ENCODE assay signal across 22 cellular contexts in the genomic region with DNA sequence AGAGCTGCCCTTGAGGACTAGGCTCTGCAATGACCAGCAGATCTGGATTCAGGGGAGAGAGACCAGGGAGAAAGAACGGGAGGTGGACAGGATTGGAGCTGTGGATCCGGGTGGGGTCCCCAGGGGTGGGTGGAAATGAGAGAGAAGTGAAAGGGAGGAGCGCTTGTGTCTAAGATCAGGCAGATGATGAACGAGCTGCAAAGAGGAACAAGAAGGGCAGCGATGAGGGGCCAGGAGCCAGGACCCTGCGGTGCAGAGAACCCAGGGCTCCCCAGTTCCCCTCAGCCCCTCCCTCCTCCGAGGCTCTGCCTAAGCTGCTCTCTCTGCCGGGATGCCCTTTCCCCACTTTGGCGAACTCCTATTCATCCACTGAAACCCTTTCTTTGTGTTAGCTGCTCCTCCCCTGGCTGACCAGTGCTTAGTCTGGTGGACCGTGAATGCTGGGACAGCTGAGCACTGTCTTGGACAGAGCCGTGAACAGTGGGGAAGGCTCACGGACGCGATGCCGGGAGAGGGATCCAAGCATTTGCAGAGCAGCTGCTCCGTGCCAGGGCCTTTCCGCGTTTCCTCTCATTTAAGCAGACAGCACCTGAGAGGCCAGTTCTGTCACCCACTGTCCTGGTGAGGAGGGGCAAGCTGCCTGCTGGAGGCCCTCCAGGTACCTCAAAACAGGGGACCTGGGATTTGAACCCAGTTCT. TPM values are rescaled to one million over a fixed set of nuclear protein-coding genes. Genes with fewer than 3 reads are reported as not detected.
DNase-seq lines count a peak whose midpoint lies in the region; ATAC-seq and TF ChIP-seq lines count a peak whose summit lies in the region.
"Had no signal": no experiment of that assay in that cellular context is flagged by ENCODE, and none has a peak within 500 bp of the region (broad histone marks: within the 10 kb centered on the region; RNA-seq: fewer than 3 reads in every experiment).

No MANE protein-coding gene starts in this region.

- H3K79me1 ChIP-seq in IMR-90 (ENCODE audit: low read depth in 1 of 2, low read length in 2 of 2) (no peaks in the 10 kb centered on the region), neuronal stem cell (ENCODE audit: low read depth, low read length) (no peaks in the 10 kb centered on the region)

- H3K27ac ChIP-seq in BLaER1 (no peak overlapping the region), IMR-90 (ENCODE audit: insufficient read depth, low read length) (no peak overlapping the region), neuronal stem cell (replicated peaks; ENCODE audit: low read length) (peak overlapping the region; percentile 66)
- H3K27ac ChIP-seq: KMS-11 had no signal

- H3K27ac Mint-ChIP-seq in endothelial cell (ENCODE audit: unreplicated experiment): peak overlapping the region; percentile 25
- H3K27ac Mint-ChIP-seq: CD4-positive, CD25-positive, alpha-beta regulatory T cell had no signal

- H3K4ac ChIP-seq in IMR-90 (ENCODE audit: low read depth, low read length) (no peak overlapping the region), neuronal stem cell (ENCODE audit: low read length) (no peak overlapping the region)

- no peaks in the 10 kb centered on the region for H3K36me3 ChIP-seq in BLaER1
- H3K36me3 ChIP-seq in IMR-90 (ENCODE audit: control insufficient read depth, insufficient read depth, low read length): 0 out of 2 replicates have a peak, but pooled peaks cover 2% of the 10 kb centered on the region
- no peaks in the 10 kb centered on the region for H3K36me3 ChIP-seq in neuronal stem cell (replicated peaks in 1 of 2; ENCODE audit: control insufficient read depth in 2 of 2, insufficient read depth in 2 of 2, low read length in 2 of 2)

- H2BK5ac ChIP-seq in IMR-90 (ENCODE audit: low read depth, low read length, poor library complexity, severe bottlenecking): no peak overlapping the region
- peak overlapping the region; percentile 80 for H2BK5ac ChIP-seq in neuronal stem cell (ENCODE audit: low read length)

- no peak overlapping the region for H2AK9ac ChIP-seq in IMR-90 (replicated peaks; ENCODE audit: low read depth, low read length, poor library complexity)

- dilution Hi-C loops in IMR-90 (cut with HindIII; ENCODE audit: low sequenced_read_pairs, unreplicated experiment): no loop called here

- no peak overlapping the region for H4K5ac ChIP-seq in IMR-90 (ENCODE audit: low read depth, low read length)

- DNase-seq in IMR-90: no peak
- no peak for DNase-seq in endothelial cell (ENCODE audit: low spot score)
- no peak for DNase-seq in neuronal stem cell (ENCODE audit: low spot score)
- DNase-seq in activated naive CD4-positive, alpha-beta T cell treated with Interleukin-2 at 50 U/mL for 16 hours: no peak
- no peak for DNase-seq in mucosa of gallbladder (ENCODE audit: low spot score)
- DNase-seq: 8988T; Caco-2; CD4-positive, CD25-positive, alpha-beta regulatory T cell; EL; GOT3; NCI-H1417 treated with DMSO at 0.1 percent for 48 hours; NCI-H187 treated with DMSO at 0.1 percent for 48 hours; NCI-H226; NCI-H524; NCI-H82; RPMI8226; SHP77 treated with DMSO at 0.1 percent for 48 hours had no signal

- H2BK12ac ChIP-seq in neuronal stem cell (ENCODE audit: low read length): peak overlapping the region; percentile 25

- no peak overlapping the region for H4K8ac ChIP-seq in IMR-90 (ENCODE audit: low read depth in 2 of 2, low read length in 2 of 2)
- peak overlapping the region; percentile 70 for H4K8ac ChIP-seq in neuronal stem cell (ENCODE audit: low read depth, low read length)

- peak overlapping the region; percentile 88 for H3K4me2 ChIP-seq in BLaER1
- no peak overlapping the region for H3K4me2 ChIP-seq in IMR-90 (ENCODE audit: low read depth, low read length)
- no peak overlapping the region for H3K4me2 ChIP-seq in neuronal stem cell (ENCODE audit: insufficient read depth, low read length, poor library complexity, severe bottlenecking)
- H3K4me2 ChIP-seq: KMS-11 had no signal

- H2BK120ac ChIP-seq in IMR-90 (ENCODE audit: low read depth, low read length) (no peak overlapping the region), neuronal stem cell (ENCODE audit: low read depth, low read length) (peak overlapping the region; percentile 57)

- H3K18ac ChIP-seq in IMR-90 (ENCODE audit: low read depth, low read length): no peak overlapping the region
- H3K18ac ChIP-seq in neuronal stem cell (ENCODE audit: low read length): peak overlapping the region; percentile 94

- BruUV-seq in IMR-90 (replicated peaks; lab: Mats Ljungman, UMichigan): no TSS peak

- no peak for ATAC-seq in IMR-90 (ENCODE audit: low read depth)
- no peak for ATAC-seq in HG03432 (IDR thresholded peaks at IDR 0.05; ENCODE audit: unreplicated experiment)
- no peak for ATAC-seq in GM18502 (IDR thresholded peaks at IDR 0.05; ENCODE audit: poor library complexity, unreplicated experiment)
- ATAC-seq: HepG2 had no signal

- no peak overlapping the region for H2AK5ac ChIP-seq in IMR-90 (ENCODE audit: low read depth, low read length)
- H2AK5ac ChIP-seq in neuronal stem cell (ENCODE audit: low read depth, low read length): peak overlapping the region; percentile 93

- no peaks in the 10 kb centered on the region for H3K9me3 Mint-ChIP-seq in endothelial cell (ENCODE audit: unreplicated experiment)

- no peak overlapping the region for H2BK15ac ChIP-seq in IMR-90 (ENCODE audit: low read depth, low read length)
- peak overlapping the region; percentile 50 for H2BK15ac ChIP-seq in neuronal stem cell (ENCODE audit: low read length)

- no peak overlapping the region for H3K4me3 Mint-ChIP-seq in endothelial cell (ENCODE audit: unreplicated experiment)

- H2AFZ ChIP-seq in IMR-90 (replicated peaks; ENCODE audit: low read length, poor library complexity): peak overlapping the region; percentile 43
- H2AFZ ChIP-seq in neuronal stem cell (ENCODE audit: low read length): peak overlapping the region; percentile 61

- H2BK20ac ChIP-seq in IMR-90 (ENCODE audit: low read depth, low read length): no peak overlapping the region

- H3K27me3 ChIP-seq in BLaER1: peaks cover 81% of the 10 kb centered on the region
- peaks cover 6% of the 10 kb centered on the region; the same call in 1 of the 2 replicates for H3K27me3 ChIP-seq in IMR-90 (ENCODE audit: control insufficient read depth, insufficient read depth, low read length)
- H3K27me3 ChIP-seq in neuronal stem cell (ENCODE audit: control insufficient read depth in 3 of 3, insufficient read depth in 3 of 3, low read depth in 1 of 3, low read length in 3 of 3): no peaks in the 10 kb centered on the region

- intact Hi-C loops in IMR-90 (cut with micrococcal nuclease): no loop called here

- POLR2A ChIA-PET in IMR-90 (lab: Charles Lee; ENCODE audit: unreplicated experiment): no interaction called here

- CTCF ChIA-PET in IMR-90 (lab: Yijun Ruan, JAX): no interaction called here

- no peaks in the 10 kb centered on the region for H3K36me3 Mint-ChIP-seq in endothelial cell (ENCODE audit: low read depth, unreplicated experiment)
- H3K36me3 Mint-ChIP-seq: CD4-positive, CD25-positive, alpha-beta regulatory T cell had no signal

- no peak for TF ChIP-seq POLR2A in IMR-90 (IDR thresholded peaks at IDR 0.05; ENCODE audit: low read depth, low read length)

- no peak overlapping the region for H4K91ac ChIP-seq in IMR-90 (ENCODE audit: insufficient read depth, low read depth, low read length)
- H4K91ac ChIP-seq in neuronal stem cell (ENCODE audit: low read depth, low read length, poor library complexity): peak overlapping the region; percentile 85

- no peak overlapping the region for H3K9ac ChIP-seq in BLaER1
- H3K9ac ChIP-seq in IMR-90 (ENCODE audit: low read depth, low read length): no peak overlapping the region
- H3K9ac ChIP-seq in neuronal stem cell (ENCODE audit: low read depth, low read length, poor library complexity): peak overlapping the region; percentile 34
- H3K9ac ChIP-seq: KMS-11 had no signal

- H3K9me3 ChIP-seq in BLaER1: no peaks in the 10 kb centered on the region
- H3K9me3 ChIP-seq in IMR-90 (ENCODE audit: control insufficient read depth, insufficient read depth, low read length): no peaks in the 10 kb centered on the region
- H3K9me3 ChIP-seq in neuronal stem cell (replicated peaks in 1 of 2; ENCODE audit: control insufficient read depth in 2 of 2, insufficient read depth in 1 of 2, low read depth in 1 of 2, low read length in 2 of 2): no peaks in the 10 kb centered on the region
- H3K9me3 ChIP-seq: Caco-2 had no signal

- H3K14ac ChIP-seq in IMR-90 (replicated peaks; ENCODE audit: low read depth, low read length) (no peak overlapping the region), neuronal stem cell (ENCODE audit: low read length) (peak overlapping the region; percentile 32)

- WGBS in IMR-90 (ENCODE audit: extremely low coverage in 2 of 2, insufficient read length in 1 of 2), 2 experiments: 69% methylated on average over 4 of the region's 18 CpGs; no CpG with 5 or more reads in 1 of the 2 experiments
- no CpG with 5 or more reads among the region's 18 CpGs for WGBS in neuronal stem cell (ENCODE audit: extremely low coverage in 2 of 2, insufficient read length in 2 of 2, insufficient replicate concordance in 1 of 2), 2 donors

- H3K4me1 ChIP-seq in BLaER1: peaks cover 99% of the 10 kb centered on the region
- H3K4me1 ChIP-seq in IMR-90 (ENCODE audit: control insufficient read depth, insufficient read depth, low read length): peaks cover 3% of the 10 kb centered on the region; the same call in 1 of the 2 replicates
- peaks cover 28 to 37% of the 10 kb centered on the region in 2 donors for H3K4me1 ChIP-seq in neuronal stem cell (ENCODE audit: control insufficient read depth in 2 of 2, insufficient read depth in 1 of 2, low read depth in 1 of 2, low read length in 2 of 2)
- H3K4me1 ChIP-seq: Caco-2 had no signal

- peaks cover 2% of the 10 kb centered on the region; the same call in 1 of the 2 replicates for H3K9me1 ChIP-seq in IMR-90 (ENCODE audit: insufficient read depth, low read length)

- H3K56ac ChIP-seq in IMR-90 (ENCODE audit: extremely low read depth, insufficient read depth, low read length): no peak overlapping the region

- no peak overlapping the region for H3K23ac ChIP-seq in IMR-90 (ENCODE audit: low read depth, low read length)
- no peak overlapping the region for H3K23ac ChIP-seq in neuronal stem cell (ENCODE audit: low read depth, low read length, poor library complexity)

- in situ Hi-C loops in IMR-90 (cut with MboI; ENCODE audit: low sequenced_read_pairs): no loop called here

- TF ChIP-seq CTCF in IMR-90 (conservative IDR thresholded peaks at IDR 0.05; ENCODE audit: low read depth, low read length): no peak
- TF ChIP-seq CTCF in endothelial cell (IDR thresholded peaks at IDR 0.05; ENCODE audit: unreplicated experiment): no peak

- no peaks in the 10 kb centered on the region for H3K4me1 Mint-ChIP-seq in endothelial cell (ENCODE audit: unreplicated experiment)
- H3K4me1 Mint-ChIP-seq: CD4-positive, CD25-positive, alpha-beta regulatory T cell had no signal

- no peak for TF ChIP-seq RAD21 in IMR-90 (IDR thresholded peaks at IDR 0.05; ENCODE audit: low read length)

- H3K4me3 ChIP-seq in BLaER1: no peak overlapping the region
- no peak overlapping the region for H3K4me3 ChIP-seq in IMR-90 (ENCODE audit: insufficient read depth, low read depth, low read length)
- no peak overlapping the region for H3K4me3 ChIP-seq in neuronal stem cell (ENCODE audit: low read length in 2 of 2)

- peaks cover 7% of the 10 kb centered on the region for H3K27me3 Mint-ChIP-seq in endothelial cell (ENCODE audit: unreplicated experiment)

- H4K20me1 ChIP-seq in BLaER1 (peaks cover 86% of the 10 kb centered on the region), IMR-90 (ENCODE audit: insufficient read depth, low read length) (no peaks in the 10 kb centered on the region)

RNA-seq across cellular contexts. Expression of a gene that starts 35.9 kb away (rescaled TPM):
- total RNA-seq in IMR-90 (2012; rRNA removed): 1.1 and 1.4 TPM in 2 replicates
- polyA plus RNA-seq in IMR-90 (2012; rRNA removed): 0.83 and 1.0 TPM in 2 replicates
- polyA plus RNA-seq in IMR-90 (2012; cell fraction: cytosol; rRNA removed): 0.36 and 0.56 TPM in 2 replicates
- 0.84 and 1.00 TPM in 2 replicates for polyA plus RNA-seq in IMR-90 (2012; cell fraction: nucleus; rRNA removed; ENCODE audit: low replicate concordance)
- total RNA-seq in endothelial cell (ENCODE audit: unreplicated experiment): 6.5 TPM
- 3.6 TPM for polyA plus RNA-seq in neuronal stem cell (2013, experiment 1 of 2)
- polyA plus RNA-seq in neuronal stem cell (2013, experiment 2 of 2): 3.6 TPM
- 3.8 TPM for total RNA-seq in mucosa of gallbladder
- total RNA-seq: Caco-2; CD4-positive, CD25-positive, alpha-beta regulatory T cell; HepG2 had no signal
- polyA plus RNA-seq: CD4-positive, CD25-positive, alpha-beta regulatory T cell; HepG2 had no signal
